In genomic region chr6:27542485-27542884, GRCh38 we compare ENCODE assay signal across 32 cellular contexts.
"Had no signal": no experiment of that assay in that cellular context is flagged by ENCODE, and none has a peak within 500 bp of the region (broad histone marks: within the 10 kb centered on the region; RNA-seq: fewer than 3 reads in every experiment).

No MANE protein-coding gene starts in this region.

- H3K4me3 ChIP-seq: adrenal gland, body of pancreas, esophagus squamous epithelium, gastroesophageal sphincter had no signal

- H3K36me3 ChIP-seq: adrenal gland, esophagus squamous epithelium, gastroesophageal sphincter had no signal

- H3K4me3 Mint-ChIP-seq: activated CD4-positive, alpha-beta memory T cell treated with anti-CD3 and anti-CD28 coated beads for 36 hours; activated CD4-positive, alpha-beta T cell treated with anti-CD3 and anti-CD28 coated beads for 36 hours; activated CD4-positive, alpha-beta T cell treated with anti-CD3 and anti-CD28 coated beads, Interleukin-2, amount 10 ng/mL, durations not matched to agents 24 days and 14 days; activated CD8-positive, alpha-beta memory T cell treated with anti-CD3 and anti-CD28 coated beads, Interleukin-2, amount 10 ng/mL, durations not matched to agents 7 days and 5 days; activated CD8-positive, alpha-beta T cell treated with anti-CD3 and anti-CD28 coated beads, Interleukin-2, amount 10 ng/mL, durations not matched to agents 7 days and 5 days; activated naive CD4-positive, alpha-beta T cell treated with anti-CD3 and anti-CD28 coated beads for 36 hours; activated naive CD4-positive, alpha-beta T cell treated with anti-CD3 and anti-CD28 coated beads, Interleukin-2, amount 50 U/mL, for 24 hours; activated naive CD8-positive, alpha-beta T cell treated with anti-CD3 and anti-CD28 coated beads for 36 hours; activated T-helper 1 cell treated with anti-CD3 and anti-CD28 coated beads, Interleukin-12 subunit alpha, Interleukin-12 subunit beta, Interleukin-2, Interleukin-4 antibody, amounts not matched to agents 30 ng/mL and 10 ng/mL and 1 ng/mL, durations not matched to agents 14 hours and 24 hours and 36 hours; effector memory CD8-positive, alpha-beta T cell had no signal

- H3K27ac ChIP-seq: adrenal gland, body of pancreas, gastroesophageal sphincter had no signal

- ATAC-seq: activated CD4-positive, alpha-beta T cell treated with anti-CD3 and anti-CD28 coated beads for 36 hours; activated CD8-positive, alpha-beta memory T cell treated with anti-CD3 and anti-CD28 coated beads, Interleukin-2, amount 10 ng/mL, durations not matched to agents 7 days and 5 days; activated CD8-positive, alpha-beta T cell treated with anti-CD3 and anti-CD28 coated beads, Interleukin-2, amount 10 ng/mL, durations not matched to agents 7 days and 5 days; activated naive CD8-positive, alpha-beta T cell treated with anti-CD3 and anti-CD28 coated beads, Interleukin-2, amount 50 U/mL, for 24 hours; body of pancreas; effector memory CD8-positive, alpha-beta T cell; gastroesophageal sphincter had no signal

- H3K4me1 ChIP-seq: adrenal gland, body of pancreas had no signal

- H3K27ac Mint-ChIP-seq: activated CD4-positive, alpha-beta memory T cell treated with anti-CD3 and anti-CD28 coated beads for 36 hours; activated CD4-positive, alpha-beta T cell treated with anti-CD3 and anti-CD28 coated beads for 36 hours; activated CD4-positive, alpha-beta T cell treated with anti-CD3 and anti-CD28 coated beads, Interleukin-2, amount 10 ng/mL, durations not matched to agents 24 days and 14 days; activated CD8-positive, alpha-beta memory T cell treated with anti-CD3 and anti-CD28 coated beads, Interleukin-2, amount 10 ng/mL, durations not matched to agents 7 days and 5 days; activated CD8-positive, alpha-beta T cell treated with anti-CD3 and anti-CD28 coated beads, Interleukin-2, amount 10 ng/mL, durations not matched to agents 7 days and 5 days; activated naive CD4-positive, alpha-beta T cell treated with anti-CD3 and anti-CD28 coated beads for 36 hours; activated naive CD4-positive, alpha-beta T cell treated with anti-CD3 and anti-CD28 coated beads, Interleukin-2, amount 50 U/mL, for 24 hours; activated naive CD8-positive, alpha-beta T cell treated with anti-CD3 and anti-CD28 coated beads for 36 hours; activated T-helper 1 cell treated with anti-CD3 and anti-CD28 coated beads, Interleukin-12 subunit alpha, Interleukin-12 subunit beta, Interleukin-2, Interleukin-4 antibody, amounts not matched to agents 30 ng/mL and 10 ng/mL and 1 ng/mL, durations not matched to agents 14 hours and 24 hours and 36 hours; activated T-helper 2 cell treated with anti-CD3 and anti-CD28 coated beads, Interferon-gamma antibody, Interleukin-2, Interleukin-4, amounts not matched to agents 10 μg/mL and 5 μg/mL and 100 μg/mL, durations not matched to agents 14 hours and 24 hours and 36 hours; effector memory CD8-positive, alpha-beta T cell had no signal

- DNase-seq: activated CD4-positive, alpha-beta memory T cell treated with anti-CD3 and anti-CD28 coated beads for 36 hours; activated CD4-positive, alpha-beta T cell treated with anti-CD3 and anti-CD28 coated beads for 36 hours; activated CD4-positive, alpha-beta T cell treated with anti-CD3 and anti-CD28 coated beads, Interleukin-2, amount 10 ng/mL, durations not matched to agents 24 days and 14 days; activated CD4-positive, CD25-positive, alpha-beta regulatory T cell; activated CD4-positive, CD25-positive, alpha-beta regulatory T cell treated with anti-CD3 and anti-CD28 coated beads, Interleukin-2, amount 50 U/mL, for 72 hours; activated CD8-positive, alpha-beta memory T cell treated with anti-CD3 and anti-CD28 coated beads, Interleukin-2, amount 10 ng/mL, durations not matched to agents 7 days and 5 days; activated CD8-positive, alpha-beta memory T cell treated with anti-CD3 and anti-CD28 coated beads, Interleukin-2, amount 50 U/mL, for 4 hours; activated CD8-positive, alpha-beta T cell treated with anti-CD3 and anti-CD28 coated beads, Interleukin-2, amount 10 ng/mL, durations not matched to agents 7 days and 5 days; activated effector memory CD4-positive, alpha-beta T cell treated with anti-CD3 and anti-CD28 coated beads, Interleukin-2, amount 50 U/mL, for 16 hours; activated naive CD4-positive, alpha-beta T cell treated with anti-CD3 and anti-CD28 coated beads for 36 hours; activated naive CD8-positive, alpha-beta T cell treated with anti-CD3 and anti-CD28 coated beads for 36 hours; activated naive CD8-positive, alpha-beta T cell treated with anti-CD3 and anti-CD28 coated beads, Interleukin-2, amount 50 U/mL, for 24 hours; activated T-cell treated with anti-CD3 and anti-CD28 coated beads, Interleukin-2, amount 50 U/mL, for 1 hour; activated T-cell treated with anti-CD3 and anti-CD28 coated beads, Interleukin-2, amount 50 U/mL, for 48 hours; adrenal gland; amygdala; aorta; body of pancreas; caudate nucleus; cortex of kidney; dermis blood vessel endothelial cell; effector CD4-positive, alpha-beta T cell; effector memory CD8-positive, alpha-beta T cell; erythroblast; esophagus squamous epithelium; foreskin melanocyte; head of caudate nucleus; hippocampal formation had no signal
